ENCODE assay signal across 27 cellular contexts in genomic region chr19:32273483-32273882, GRCh38.
"Had no signal": no experiment of that assay in that cellular context is flagged by ENCODE, and none has a peak within 500 bp of the region (broad histone marks: within the 10 kb centered on the region; RNA-seq: fewer than 3 reads in every experiment).

No MANE protein-coding gene starts in this region.

- H3K4me3 ChIP-seq: stomach, suprapubic skin, testis, thoracic aorta, thyroid gland, tibial artery, tibial nerve, transverse colon, upper lobe of left lung, upper lobe of right lung, uterus, vagina had no signal

- H3K4me1 Mint-ChIP-seq: stimulated activated effector memory CD8-positive, alpha-beta T cell treated with anti-CD3 and anti-CD28 coated beads, Interleukin-12 subunit alpha, Interleukin-12 subunit beta, amount 100 ng/mL, for 72 hours; stimulated activated memory B cell treated with anti-CD40 and anti-IgM and Interleukin-4, amounts not matched to agents 10 μg/mL and 1 μg/mL and 100 μg/mL, for 72 hours; stimulated activated naive B cell treated with anti-CD40 and anti-IgM and Interleukin-4, amounts not matched to agents 10 μg/mL and 1 μg/mL and 100 μg/mL, for 72 hours; stimulated activated naive CD8-positive, alpha-beta T cell treated with anti-CD3 and anti-CD28 coated beads, Interleukin-15, amount 100 ng/mL, for 72 hours had no signal

- H3K36me3 Mint-ChIP-seq: stimulated activated effector memory CD8-positive, alpha-beta T cell treated with anti-CD3 and anti-CD28 coated beads, Interleukin-12 subunit alpha, Interleukin-12 subunit beta, amount 100 ng/mL, for 72 hours; stimulated activated memory B cell treated with anti-CD40 and anti-IgM and Interleukin-4, amounts not matched to agents 10 μg/mL and 1 μg/mL and 100 μg/mL, for 72 hours; stimulated activated naive B cell treated with anti-CD40 and anti-IgM and Interleukin-4, amounts not matched to agents 10 μg/mL and 1 μg/mL and 100 μg/mL, for 72 hours; type B pancreatic cell had no signal

- H3K36me3 ChIP-seq: stomach, suprapubic skin, thoracic aorta, thyroid gland, tibial artery, tibial nerve, transverse colon, upper lobe of left lung, upper lobe of right lung, uterus, vagina had no signal

- ATAC-seq: stimulated activated effector memory CD8-positive, alpha-beta T cell treated with anti-CD3 and anti-CD28 coated beads, Interleukin-12 subunit alpha, Interleukin-12 subunit beta, amount 100 ng/mL, for 72 hours; stimulated activated memory B cell treated with anti-CD40 and anti-IgM and Interleukin-4, amounts not matched to agents 10 μg/mL and 1 μg/mL and 100 μg/mL, for 72 hours; stimulated activated naive B cell treated with anti-CD40 and anti-IgM and Interleukin-4, amounts not matched to agents 10 μg/mL and 1 μg/mL and 100 μg/mL, for 72 hours; stimulated activated naive CD8-positive, alpha-beta T cell treated with anti-CD3 and anti-CD28 coated beads, Interleukin-15, amount 100 ng/mL, for 72 hours; stimulated activated naive CD8-positive, alpha-beta T cell treated with anti-CD3 and anti-CD28 coated beads, Interleukin-15, Interleukin-2, amounts not matched to agents 100 U/mL and 50 U/mL, for 24 hours; upper lobe of right lung had no signal

- DNase-seq: stimulated activated CD4-positive, alpha-beta T cell treated with anti-CD3 and anti-CD28 coated beads, Interleukin-2, amount 100 ng/mL, for 48 hours; stimulated activated CD4-positive, alpha-beta T cell treated with anti-CD3 and anti-CD28 coated beads, Interleukin-4, amount 100 ng/mL, for 1 hour; stimulated activated CD4-positive, alpha-beta T cell treated with anti-CD3 and anti-CD28 coated beads, Interleukin-4, amount 100 ng/mL, for 24 hours; stimulated activated CD4-positive, alpha-beta T cell treated with anti-CD3 and anti-CD28 coated beads, Interleukin-4, amount 100 ng/mL, for 4 hours; stimulated activated CD8-positive, alpha-beta memory T cell treated with anti-CD3 and anti-CD28 coated beads, Interleukin-4, amount 100 ng/mL, for 48 hours; stimulated activated naive B cell treated with anti-CD40 and anti-IgM and Interleukin-4, amounts not matched to agents 10 μg/mL and 1 μg/mL and 100 μg/mL, for 72 hours; stimulated activated naive CD4-positive, alpha-beta T cell; stimulated activated naive CD4-positive, alpha-beta T cell treated with Interleukin-2 at 50 U/mL for 16 hours; stimulated activated naive CD8-positive, alpha-beta T cell treated with anti-CD3 and anti-CD28 coated beads, Interleukin-15, amount 100 ng/mL, for 72 hours; stimulated activated naive CD8-positive, alpha-beta T cell treated with anti-CD3 and anti-CD28 coated beads, Interleukin-15, Interleukin-2, amounts not matched to agents 100 U/mL and 50 U/mL, for 24 hours; stomach; substantia nigra; testis; thyroid gland; tibial artery; transverse colon; upper lobe of left lung; upper lobe of right lung; uterus had no signal

- H3K4me1 ChIP-seq: stomach, testis, thyroid gland, tibial artery, tibial nerve, transverse colon, upper lobe of left lung, upper lobe of right lung, uterus, vagina had no signal

- H3K27ac Mint-ChIP-seq: stimulated activated effector memory CD8-positive, alpha-beta T cell treated with anti-CD3 and anti-CD28 coated beads, Interleukin-12 subunit alpha, Interleukin-12 subunit beta, amount 100 ng/mL, for 72 hours; stimulated activated memory B cell treated with anti-CD40 and anti-IgM and Interleukin-4, amounts not matched to agents 10 μg/mL and 1 μg/mL and 100 μg/mL, for 72 hours; stimulated activated naive B cell treated with anti-CD40 and anti-IgM and Interleukin-4, amounts not matched to agents 10 μg/mL and 1 μg/mL and 100 μg/mL, for 72 hours; stimulated activated naive CD8-positive, alpha-beta T cell treated with anti-CD3 and anti-CD28 coated beads, Interleukin-15, amount 100 ng/mL, for 72 hours; stimulated activated naive CD8-positive, alpha-beta T cell treated with anti-CD3 and anti-CD28 coated beads, Interleukin-15, Interleukin-2, amounts not matched to agents 100 ng/mL and 50 ng/mL, for 24 hours; type B pancreatic cell had no signal

- H3K9me3 ChIP-seq: testis, thyroid gland, transverse colon, upper lobe of left lung, upper lobe of right lung, uterus, vagina had no signal

- H3K27me3 ChIP-seq: suprapubic skin, testis, tibial nerve, upper lobe of left lung, upper lobe of right lung, vagina had no signal

- H3K27ac ChIP-seq: stomach, suprapubic skin, testis, thoracic aorta, thyroid gland, tibial artery, tibial nerve, transverse colon, upper lobe of left lung, upper lobe of right lung, uterus, vagina had no signal

- H3K4me3 Mint-ChIP-seq: stimulated activated effector memory CD8-positive, alpha-beta T cell treated with anti-CD3 and anti-CD28 coated beads, Interleukin-12 subunit alpha, Interleukin-12 subunit beta, amount 100 ng/mL, for 72 hours; stimulated activated memory B cell treated with anti-CD40 and anti-IgM and Interleukin-4, amounts not matched to agents 10 μg/mL and 1 μg/mL and 100 μg/mL, for 72 hours; stimulated activated naive B cell treated with anti-CD40 and anti-IgM and Interleukin-4, amounts not matched to agents 10 μg/mL and 1 μg/mL and 100 μg/mL, for 72 hours; stimulated activated naive CD8-positive, alpha-beta T cell treated with anti-CD3 and anti-CD28 coated beads, Interleukin-15, amount 100 ng/mL, for 72 hours; stimulated activated naive CD8-positive, alpha-beta T cell treated with anti-CD3 and anti-CD28 coated beads, Interleukin-15, Interleukin-2, amounts not matched to agents 100 ng/mL and 50 ng/mL, for 24 hours; type B pancreatic cell had no signal
